30 cellular contexts compared by ENCODE assay signal in the genomic region with DNA sequence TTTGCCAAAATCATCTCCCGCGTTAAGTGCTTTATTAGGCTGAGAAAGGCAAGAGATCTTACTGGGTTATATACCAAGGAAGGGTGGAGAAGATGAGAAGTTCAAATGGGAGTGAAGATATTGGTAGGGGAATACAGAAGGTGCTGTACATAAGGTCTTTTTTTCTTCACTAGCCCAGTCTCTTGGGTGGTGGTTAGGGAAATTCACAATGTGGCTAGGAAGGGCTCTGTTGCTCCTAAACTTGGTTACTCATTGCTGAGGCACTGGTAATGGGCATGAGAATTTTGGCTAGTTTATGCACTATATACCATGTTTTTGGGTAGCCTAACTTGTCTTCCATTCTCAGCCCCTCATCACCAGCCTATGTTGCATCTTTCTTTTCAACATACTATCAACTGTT. TPM values are rescaled to one million over a fixed set of nuclear protein-coding genes. Genes with fewer than 3 reads are reported as not detected.
"Had no signal": no experiment of that assay in that cellular context is flagged by ENCODE, and none has a peak within 500 bp of the region (broad histone marks: within the 10 kb centered on the region; RNA-seq: fewer than 3 reads in every experiment).

No MANE protein-coding gene starts in this region.

- H3K9ac ChIP-seq: neural progenitor cell had no signal

- H3K4me3 ChIP-seq: body of pancreas, esophagus squamous epithelium, neural progenitor cell, stomach, thyroid gland, upper lobe of left lung, vagina had no signal

- ATAC-seq: body of pancreas; left ventricle myocardium superior; naive thymus-derived CD8-positive, alpha-beta T cell; right cardiac atrium had no signal

- H3K27me3 ChIP-seq: body of pancreas, esophagus squamous epithelium, neural progenitor cell, stomach, thyroid gland, upper lobe of left lung, vagina had no signal

- H3K36me3 ChIP-seq: neural progenitor cell had no signal

- H3K27ac ChIP-seq: body of pancreas, epithelial cell of prostate, esophagus squamous epithelium, neural progenitor cell, stomach, thyroid gland, vagina had no signal

- FAIRE-seq: colon, endometrium, islet of Langerhans had no signal

- H2AFZ ChIP-seq: neural progenitor cell had no signal

- DNase-seq: activated CD4-positive, alpha-beta T cell treated with anti-CD3 and anti-CD28 coated beads for 4 hours; activated CD4-positive, alpha-beta T cell treated with anti-CD3 and anti-CD28 coated beads, Interleukin-2, amount 50 U/mL, for 4 hours; activated CD4-positive, CD25-positive, alpha-beta regulatory T cell; activated CD8-positive, alpha-beta memory T cell treated with anti-CD3 and anti-CD28 coated beads for 24 hours; activated effector memory CD4-positive, alpha-beta T cell treated with Interleukin-2 at 50 U/mL for 16 hours; activated naive CD4-positive, alpha-beta T cell treated with Interleukin-2 at 50 U/mL for 16 hours; aorta; body of pancreas; effector CD8-positive, alpha-beta T cell; esophagus squamous epithelium; foreskin melanocyte; glutamatergic neuron; left ventricle myocardium superior; midbrain; naive thymus-derived CD8-positive, alpha-beta T cell; posterior cingulate gyrus; right cardiac atrium; stimulated activated CD4-positive, alpha-beta T cell treated with anti-CD3 and anti-CD28 coated beads, Interleukin-15, amount 100 ng/mL, for 24 hours; stimulated activated CD4-positive, alpha-beta T cell treated with anti-CD3 and anti-CD28 coated beads, Interleukin-2, amount 100 ng/mL, for 24 hours; stimulated activated naive B cell treated with anti-CD40 and anti-IgM and Interleukin-4, amounts not matched to agents 10 μg/mL and 1 μg/mL and 100 μg/mL, for 72 hours; stomach; thyroid gland; upper lobe of left lung had no signal

- H3K4me2 ChIP-seq: neural progenitor cell had no signal

- H3K9me3 ChIP-seq: body of pancreas, esophagus squamous epithelium, stomach, thyroid gland, upper lobe of left lung, vagina had no signal

- H3K4me1 ChIP-seq: body of pancreas, esophagus squamous epithelium had no signal

RNA-seq across cellular contexts. Expression of a gene that starts 50.6 kb away (rescaled TPM):
- total RNA-seq: aorta; body of pancreas; dermis microvascular lymphatic vessel endothelial cell; left ventricle myocardium superior; naive thymus-derived CD8-positive, alpha-beta T cell; right cardiac atrium; thyroid gland had no signal
